Comparison of ENCODE assay signal across 9 cellular contexts in genomic region chr1:242017580-242018233, GRCh38. TPM values are rescaled to one million over a fixed set of nuclear protein-coding genes. Genes with fewer than 3 reads are reported as not detected.
A peak's percentile ranks its signal among the peaks of the same experiment; 100 is the strongest.
DNase-seq lines count a peak whose midpoint lies in the region; ATAC-seq and TF ChIP-seq lines count a peak whose summit lies in the region.
"Had no signal": no experiment of that assay in that cellular context is flagged by ENCODE, and none has a peak within 500 bp of the region (broad histone marks: within the 10 kb centered on the region; RNA-seq: fewer than 3 reads in every experiment).

No MANE protein-coding gene starts in this region.

- no peak overlapping the region for H3K4me3 ChIP-seq in SJCRH30
- no peak overlapping the region for H3K4me3 ChIP-seq in breast epithelium

- H3K27ac Mint-ChIP-seq in stimulated activated naive B cell treated with anti-CD40 and anti-IgM and Interleukin-4, amounts not matched to agents 10 μg/mL and 1 μg/mL and 100 μg/mL, for 72 hours = no peak overlapping the region

- H3K36me3 ChIP-seq in SJCRH30 (no peaks in the 10 kb centered on the region), breast epithelium (no peaks in the 10 kb centered on the region)

- H3K4me3 Mint-ChIP-seq in stimulated activated naive B cell treated with anti-CD40 and anti-IgM and Interleukin-4, amounts not matched to agents 10 μg/mL and 1 μg/mL and 100 μg/mL, for 72 hours = no peak overlapping the region

- no peaks in the 10 kb centered on the region for H3K4me1 ChIP-seq in SJCRH30
- H3K4me1 ChIP-seq in breast epithelium = no peaks in the 10 kb centered on the region

- no peak overlapping the region for H3K27ac ChIP-seq in SJCRH30
- no peak overlapping the region for H3K27ac ChIP-seq in breast epithelium

- peak; percentile 39 to 65 for DNase-seq in NOMO-1 (lab: John Stamatoyannopoulos, UW; ENCODE audit: unreplicated experiment in 2 of 2)
- no peak for DNase-seq in NOMO-1 treated with dmso at 0.1 percent for 144 hours (lab: John Stamatoyannopoulos, UW; ENCODE audit: unreplicated experiment)
- peak; percentile 54 to 63 for DNase-seq in Kasumi-1 (lab: John Stamatoyannopoulos, UW)
- peak; percentile 30 to 77 for DNase-seq in SJCRH30
- DNase-seq in breast epithelium (ENCODE audit: low spot score in 2 of 2) = peak in 1 of 2 donors; percentile 31
- peak; percentile 47 for DNase-seq in left lobe of liver (ENCODE audit: low spot score)
- DNase-seq in stimulated activated naive B cell treated with anti-CD40 and anti-IgM and Interleukin-4, amounts not matched to agents 10 μg/mL and 1 μg/mL and 100 μg/mL, for 72 hours = peak; percentile 27

- intact Hi-C loops in breast epithelium (cut with DNase I; ENCODE audit: low total_unique reads) = no loop called here

- no peaks in the 10 kb centered on the region for H3K36me3 Mint-ChIP-seq in stimulated activated naive B cell treated with anti-CD40 and anti-IgM and Interleukin-4, amounts not matched to agents 10 μg/mL and 1 μg/mL and 100 μg/mL, for 72 hours

- peak; percentile 22 to 48 (median 30) for TF ChIP-seq CTCF in breast epithelium (IDR thresholded peaks at IDR 0.05)

- H3K27me3 ChIP-seq in SJCRH30 (no peaks in the 10 kb centered on the region), breast epithelium (no peaks in the 10 kb centered on the region)

- TF ChIP-seq POLR2A in breast epithelium (IDR thresholded peaks at IDR 0.05) = no peak

- ATAC-seq in GM21619 (IDR thresholded peaks at IDR 0.05; ENCODE audit: unreplicated experiment) = peak; percentile 81
- peak; percentile 79 for ATAC-seq in left lobe of liver
- ATAC-seq in stimulated activated naive B cell treated with anti-CD40 and anti-IgM and Interleukin-4, amounts not matched to agents 10 μg/mL and 1 μg/mL and 100 μg/mL, for 72 hours (replicated peaks) = peak; percentile 65 to 72

- H3K9me3 ChIP-seq in SJCRH30 (replicated peaks) (no peaks in the 10 kb centered on the region), breast epithelium (no peaks in the 10 kb centered on the region)

- no peaks in the 10 kb centered on the region for H3K4me1 Mint-ChIP-seq in stimulated activated naive B cell treated with anti-CD40 and anti-IgM and Interleukin-4, amounts not matched to agents 10 μg/mL and 1 μg/mL and 100 μg/mL, for 72 hours

- H3K27me3 Mint-ChIP-seq in stimulated activated naive B cell treated with anti-CD40 and anti-IgM and Interleukin-4, amounts not matched to agents 10 μg/mL and 1 μg/mL and 100 μg/mL, for 72 hours = no peaks in the 10 kb centered on the region

- no peaks in the 10 kb centered on the region for H3K9me3 Mint-ChIP-seq in stimulated activated naive B cell treated with anti-CD40 and anti-IgM and Interleukin-4, amounts not matched to agents 10 μg/mL and 1 μg/mL and 100 μg/mL, for 72 hours

RNA-seq across cellular contexts. Expression of gene MAP1LC3C, which starts 18.8 kb away (rescaled TPM):
- total RNA-seq in SJCRH30 (2014; rRNA removed; shearing (Covaris generic)) = 0.79 and 0.91 TPM in 2 replicates
- total RNA-seq in breast epithelium (10 to 100 TPM in 1 of 3 donors, 1 to 10 TPM in 2; 7.2 to 10.8 (median 7.8) TPM), left lobe of liver (not detected)
- total RNA-seq: glomerular endothelial cell had no signal
